ENCODE assay signal across 16 cellular contexts in the genomic region with DNA sequence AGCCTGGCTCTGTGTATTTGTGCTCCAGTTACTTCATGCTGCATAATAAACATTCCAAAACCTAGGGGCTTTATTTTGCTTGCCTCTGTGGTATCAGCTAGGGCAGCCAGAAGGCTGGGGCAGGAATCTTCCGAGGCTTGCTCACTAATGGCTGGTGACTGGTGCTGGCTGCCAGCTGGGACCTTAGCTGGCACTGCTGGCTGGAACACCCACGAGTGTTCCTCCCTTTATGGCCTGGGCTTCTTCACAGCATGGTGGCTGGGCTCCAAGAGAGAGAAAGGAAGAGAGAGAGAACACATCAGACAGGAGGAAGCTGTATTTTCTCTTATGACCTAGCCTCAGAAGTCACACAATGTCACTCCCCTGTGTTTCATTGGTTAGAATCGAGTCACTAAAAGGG. TPM values are rescaled to one million over a fixed set of nuclear protein-coding genes. Genes with fewer than 3 reads are reported as not detected.
A peak's percentile ranks its signal among the peaks of the same experiment; 100 is the strongest.
DNase-seq lines count a peak whose midpoint lies in the region; ATAC-seq and TF ChIP-seq lines count a peak whose summit lies in the region.
"Had no signal": no experiment of that assay in that cellular context is flagged by ENCODE, and none has a peak within 500 bp of the region (broad histone marks: within the 10 kb centered on the region; RNA-seq: fewer than 3 reads in every experiment).

No MANE protein-coding gene starts in this region.

- H3K4me1 ChIP-seq in GM23248 (ENCODE audit: insufficient read depth) = peaks cover 31% of the 10 kb centered on the region
- H3K4me1 ChIP-seq in adipocyte (ENCODE audit: control insufficient read depth, insufficient read depth, low read length) = peaks cover 19% of the 10 kb centered on the region
- H3K4me1 ChIP-seq in sigmoid colon = peaks cover 0 to 46% (median 26%) of the 10 kb centered on the region in 4 donors
- peaks cover 17% of the 10 kb centered on the region for H3K4me1 ChIP-seq in hepatocyte (ENCODE audit: insufficient read depth)
- H3K4me1 ChIP-seq in BE2C = no peaks in the 10 kb centered on the region; the same call in 1 of the 2 replicates

- H3K9ac ChIP-seq in GM23248 (no peak overlapping the region), adipocyte (ENCODE audit: low read length) (no peak overlapping the region)
- H3K9ac ChIP-seq: BLaER1 had no signal

- no peaks in the 10 kb centered on the region for H3K9me2 ChIP-seq in GM23248 (ENCODE audit: insufficient read depth)
- H3K9me2 ChIP-seq in hepatocyte (replicated peaks; ENCODE audit: insufficient read depth) = no peaks in the 10 kb centered on the region

- H3K36me3 ChIP-seq in GM23248 (ENCODE audit: low read depth) (no peaks in the 10 kb centered on the region), adipocyte (ENCODE audit: control insufficient read depth, insufficient read depth, low read length, severe bottlenecking) (no peaks in the 10 kb centered on the region), sigmoid colon (no peaks in the 10 kb centered on the region), hepatocyte (replicated peaks; ENCODE audit: insufficient read depth, low read depth) (no peaks in the 10 kb centered on the region), BE2C (no peaks in the 10 kb centered on the region)
- H3K36me3 ChIP-seq: adrenal gland, BLaER1 had no signal

- H4K20me1 ChIP-seq in GM23248 (ENCODE audit: insufficient read depth) (no peaks in the 10 kb centered on the region), hepatocyte (ENCODE audit: insufficient read depth, poor library complexity, severe bottlenecking) (no peaks in the 10 kb centered on the region)
- H4K20me1 ChIP-seq: BLaER1 had no signal

- TF ChIP-seq CTCF in sigmoid colon (IDR thresholded peaks at IDR 0.05) = no peak
- TF ChIP-seq CTCF in hepatocyte (IDR thresholded peaks at IDR 0.05; ENCODE audit: poor library complexity) = no peak
- TF ChIP-seq CTCF in BE2C (IDR thresholded peaks at IDR 0.05; ENCODE audit: low read depth, low read length) = no peak

- no peak for TF ChIP-seq POLR2A in sigmoid colon (IDR thresholded peaks at IDR 0.05)

- peaks cover 32% of the 10 kb centered on the region for H3F3A ChIP-seq in GM23248 (ENCODE audit: insufficient read depth)

- in situ Hi-C loops in GM23248 (cut with MboI) = no loop called here

- TF ChIP-seq EP300 in sigmoid colon (IDR thresholded peaks at IDR 0.05) = peak; percentile 17 to 74 (median 52)

- 21 to 27% methylated on average over 3 of the region's 3 CpGs for WGBS in GM23248 (ENCODE audit: low coverage in 1 of 2, low lambda C conversion rate in 2 of 2, missing lambda C conversion rate in 2 of 2), 2 experiments
- 44 to 47% methylated on average over 3 of the region's 3 CpGs for WGBS in sigmoid colon, 2 donors
- 79% methylated on average over 3 of the region's 3 CpGs for WGBS in hepatocyte (ENCODE audit: low lambda C conversion rate, missing lambda C conversion rate)

- peak overlapping the region; percentile 16; the same call in 1 of the 2 replicates for H2AFZ ChIP-seq in GM23248
- H2AFZ ChIP-seq in hepatocyte = no peak overlapping the region

- DNase-seq in GM23248 (peak; percentile 65), adipocyte (ENCODE audit: low read depth) (peak; percentile 32), left ventricle myocardium superior (peak; percentile 77), sigmoid colon (peak; percentile 91), DMS153 (lab: John Stamatoyannopoulos, UW) (no peak), hepatocyte (ENCODE audit: low spot score) (no peak), BE2C (no peak)
- DNase-seq in stimulated activated naive CD4-positive, alpha-beta T cell (lab: John Stamatoyannopoulos, UW) = no peak
- DNase-seq: activated CD4-positive, alpha-beta T cell treated with anti-CD3 and anti-CD28 coated beads, Interleukin-2, amount 10 ng/mL, durations not matched to agents 24 days and 14 days; cerebellar nuclear complex; DND-41; H9; NCI-H1930 had no signal

- intact Hi-C loops in left ventricle myocardium superior (cut with micrococcal nuclease) = no loop called here
- intact Hi-C loops in sigmoid colon (cut with DNase I) = loop anchor here (5.0 kb wide), 1 partner anchor 42 kb away; no protein-coding TSS in a partner anchor

- H3K9me3 ChIP-seq in GM23248 (ENCODE audit: low read depth) = no peaks in the 10 kb centered on the region
- H3K9me3 ChIP-seq in adipocyte (ENCODE audit: control insufficient read depth, low read length) = no peaks in the 10 kb centered on the region
- H3K9me3 ChIP-seq in sigmoid colon = no peaks in the 10 kb centered on the region
- H3K9me3 ChIP-seq in hepatocyte (ENCODE audit: low read depth) = no peaks in the 10 kb centered on the region
- no peaks in the 10 kb centered on the region for H3K9me3 ChIP-seq in BE2C
- H3K9me3 ChIP-seq: adrenal gland had no signal

- no peak overlapping the region for H3K4me3 ChIP-seq in GM23248
- H3K4me3 ChIP-seq in adipocyte (ENCODE audit: low read length) = no peak overlapping the region
- H3K4me3 ChIP-seq in sigmoid colon = no peak overlapping the region
- no peak overlapping the region for H3K4me3 ChIP-seq in hepatocyte
- no peak overlapping the region for H3K4me3 ChIP-seq in BE2C (ENCODE audit: low read depth, low read length)
- H3K4me3 ChIP-seq: adrenal gland, BLaER1 had no signal

- H3K27ac ChIP-seq in GM23248 (peak overlapping the region; percentile 9), sigmoid colon (peak overlapping the region; percentile 30 to 71 (median 58)), hepatocyte (no peak overlapping the region)
- H3K27ac ChIP-seq: adrenal gland, BLaER1 had no signal

- H3K79me2 ChIP-seq in GM23248 (ENCODE audit: insufficient read depth) = no peaks in the 10 kb centered on the region
- H3K79me2 ChIP-seq in hepatocyte = no peaks in the 10 kb centered on the region

- H3K27me3 ChIP-seq in GM23248 (replicated peaks; ENCODE audit: insufficient read depth) (no peaks in the 10 kb centered on the region), adipocyte (replicated peaks; ENCODE audit: control insufficient read depth, insufficient read depth, low read length) (no peaks in the 10 kb centered on the region), sigmoid colon (no peaks in the 10 kb centered on the region), hepatocyte (no peaks in the 10 kb centered on the region), BE2C (no peaks in the 10 kb centered on the region)
- H3K27me3 ChIP-seq: adrenal gland, BLaER1 had no signal

- H3K4me2 ChIP-seq in GM23248 (ENCODE audit: unreplicated experiment) = peak overlapping the region; percentile 7
- H3K4me2 ChIP-seq in hepatocyte = no peak overlapping the region
- H3K4me2 ChIP-seq: BLaER1 had no signal

- ATAC-seq in left ventricle myocardium superior = peak; percentile 92
- ATAC-seq: natural killer cell treated with Interleukin-12 subunit alpha and Interleukin-12 subunit beta and Interleukin-15 and Interleukin-18, amount 100 ng/mL, for 72 hours had no signal

RNA-seq across cellular contexts. Expression of gene CDCP1, which starts 23.9 kb away (rescaled TPM):
- total RNA-seq in GM23248 (2014; rRNA removed; shearing (Covaris generic)) = 5.4 and 8.9 TPM in 2 replicates
- 8.8 and 9.9 TPM in 2 replicates for polyA plus RNA-seq in GM23248 (2016; fragmentation: Nextera tagmentation; extraction: Ambion mirVana)
- total RNA-seq in left ventricle myocardium superior = 0.30 TPM
- total RNA-seq in sigmoid colon = 1 to 10 TPM in 1 of 4 donors, under 1 TPM in 3; 0.71 to 1.2 (median 0.82) TPM
- polyA plus RNA-seq in sigmoid colon = 10 to 100 TPM in 1 of 3 donors, 1 to 10 TPM in 2; 7.2 to 35.2 (median 9.0) TPM
- total RNA-seq in hepatocyte = 7.0 and 7.3 TPM in 2 replicates
- polyA plus RNA-seq in hepatocyte = 4.8 and 5.3 TPM in 2 replicates
- polyA plus RNA-seq in BE2C (2012; ENCODE audit: insufficient read depth, insufficient read length, low read depth) = not detected

RNA-seq across cellular contexts. Expression of gene TMEM158, which starts 56.0 kb away (rescaled TPM):
- total RNA-seq in GM23248 (2014; rRNA removed; shearing (Covaris generic)) = 24.4 and 33.0 TPM in 2 replicates
- polyA plus RNA-seq in GM23248 (2016; fragmentation: Nextera tagmentation; extraction: Ambion mirVana) (3.3 and 4.5 TPM in 2 replicates), sigmoid colon (1 to 10 TPM in 1 of 3 donors, under 1 TPM in 2; 0.60 to 2.8 (median 0.69) TPM), hepatocyte (16.0 and 16.9 TPM in 2 replicates)
- total RNA-seq in left ventricle myocardium superior (0.82 TPM), sigmoid colon (10 to 100 TPM in 2 of 4 donors, 1 to 10 TPM in 1, under 1 TPM in 1; 0.66 to 12.2 (median 10.8) TPM), hepatocyte (3.3 and 8.5 TPM in 2 replicates)
- polyA plus RNA-seq in BE2C (2012; ENCODE audit: insufficient read depth, insufficient read length, low read depth) = not detected

Comparison
In these comparisons a context has a peak if more than half of its experiments do, and no peak if none do; other contexts are left out.
1. DNase-seq: peak in GM23248 (single experiment), adipocyte (single experiment), left ventricle myocardium superior (single experiment) and sigmoid colon (single experiment); none in stimulated activated naive CD4-positive, alpha-beta T cell (0 of 6), DMS153 (single experiment), hepatocyte (single experiment) and BE2C (single experiment).